In the genomic region with DNA sequence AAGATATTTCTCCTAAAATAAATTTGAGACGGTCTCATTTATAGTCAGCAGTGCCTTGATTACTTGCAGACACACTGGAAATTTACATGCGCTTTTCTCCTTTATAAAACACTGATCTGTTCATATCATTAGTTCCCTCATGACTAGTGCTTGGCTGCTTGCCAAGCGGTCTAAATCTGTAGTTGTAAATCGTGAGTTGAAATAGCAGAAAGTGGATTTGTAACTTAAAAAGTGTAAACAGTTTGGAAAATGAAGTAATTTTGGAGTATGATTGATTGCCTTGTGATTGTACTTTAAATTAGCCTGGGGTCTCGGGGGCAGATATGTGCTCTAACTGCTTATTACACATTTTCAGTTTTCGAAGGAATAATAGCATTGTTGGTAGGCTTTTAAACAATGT, we compare ENCODE assay signal across 8 cellular contexts.
A peak's percentile ranks its signal among the peaks of the same experiment; 100 is the strongest.
DNase-seq lines count a peak whose midpoint lies in the region; ATAC-seq and TF ChIP-seq lines count a peak whose summit lies in the region.

No MANE protein-coding gene starts in this region.

- peaks cover 41 to 42% of the 10 kb centered on the region in 2 experiments for H3K4me1 ChIP-seq in SK-N-SH (ENCODE audit: control insufficient read depth in 1 of 2, insufficient read depth in 2 of 2, low read depth in 1 of 2, low read length in 1 of 2)

- POLR2A ChIA-PET in SK-N-SH (lab: Yijun Ruan, JAX): no interaction called here

- DNase-seq in activated CD4-positive, alpha-beta T cell treated with anti-CD3 and anti-CD28 coated beads for 48 hours: peak; percentile 32
- DNase-seq in activated CD4-positive, alpha-beta T cell treated with anti-CD3 and anti-CD28 coated beads for 1 hour: no peak
- peak; percentile 29 for DNase-seq in SK-N-SH
- peak; percentile 74 for DNase-seq in left cardiac atrium
- DNase-seq in substantia nigra (lab: John Stamatoyannopoulos, UW): peak in 32 of 49 donors; percentile 1 to 61 (median 27)
- no peak for DNase-seq in DMS79 (lab: John Stamatoyannopoulos, UW)

- no peaks in the 10 kb centered on the region for H3K36me3 ChIP-seq in SK-N-SH (replicated peaks in 1 of 2; ENCODE audit: control insufficient read depth in 1 of 2, insufficient read depth in 2 of 2, low read length in 1 of 2)

- H3K4me3 ChIP-seq in SK-N-SH (ENCODE audit: low read depth in 2 of 2, low read length in 1 of 2): peak overlapping the region in 1 of 2 experiments; percentile 11; a peak in 2 of 4 replicates

- H2AFZ ChIP-seq in SK-N-SH (ENCODE audit: low read depth): no peak overlapping the region

- CTCF ChIA-PET in SK-N-SH (lab: Yijun Ruan, JAX): interaction anchor here (0.6 kb wide), 1 partner anchor 64 kb away, joined by 3 read pairs; no protein-coding TSS in a partner anchor

- TF ChIP-seq RAD21 in SK-N-SH (IDR thresholded peaks at IDR 0.05; ENCODE audit: low read length): no peak

- no peaks in the 10 kb centered on the region for H4K20me1 ChIP-seq in SK-N-SH (ENCODE audit: insufficient read depth)

- no peak for TF ChIP-seq CTCF in SK-N-SH (IDR thresholded peaks at IDR 0.05)

- no peaks in the 10 kb centered on the region for H3K9me2 ChIP-seq in SK-N-SH

- H3K79me2 ChIP-seq in SK-N-SH (ENCODE audit: insufficient read depth): peaks cover 66% of the 10 kb centered on the region

- WGBS in SK-N-SH (ENCODE audit: low lambda C conversion rate): 11% methylated on average over 6 of the region's 6 CpGs

- intact Hi-C loops in left cardiac atrium (cut with DNase I): no loop called here

- H3K27me3 ChIP-seq in SK-N-SH (ENCODE audit: insufficient read depth): no peaks in the 10 kb centered on the region

- H3F3A ChIP-seq in SK-N-SH (replicated peaks; ENCODE audit: insufficient read depth): peaks cover 40% of the 10 kb centered on the region

- peak overlapping the region; percentile 37; the same call in 1 of the 2 replicates for H3K9ac ChIP-seq in SK-N-SH

- H3K9me3 ChIP-seq in SK-N-SH: no peaks in the 10 kb centered on the region

- H3K4me2 ChIP-seq in SK-N-SH: peak overlapping the region; percentile 68

- H3K27ac ChIP-seq in SK-N-SH (ENCODE audit: low read depth in 2 of 2, low read length in 1 of 2) (peak overlapping the region; percentile 89 to 90), substantia nigra (ENCODE audit: low read depth, low read length, poor library complexity, severe bottlenecking) (peak overlapping the region; percentile 19)

- ATAC-seq in left cardiac atrium (peak; percentile 66 to 71), HG02759 (IDR thresholded peaks at IDR 0.05; ENCODE audit: unreplicated experiment) (no peak), GM19324 (IDR thresholded peaks at IDR 0.05; ENCODE audit: low FRiP score, unreplicated experiment) (no peak)

- peak in 1 of 2 experiments; percentile 58; a peak in 2 of 4 replicates for TF ChIP-seq EP300 in SK-N-SH (IDR thresholded peaks at IDR 0.05; ENCODE audit: borderline replicate concordance in 1 of 2, low read depth in 1 of 2, low read length in 1 of 2)

TF ChIP-seq in SK-N-SH, 30 proteins besides CTCF, POLR2A, EP300 and RAD21 (continues in another document):
- TF ChIP-seq RFX5 (IDR thresholded peaks at IDR 0.05; ENCODE audit: low read length) (no peak), POLR2AphosphoS5 (IDR thresholded peaks at IDR 0.05; ENCODE audit: low read depth, low read length) (no peak), RXRA (IDR thresholded peaks at IDR 0.05; ENCODE audit: borderline replicate concordance, low read depth) (no peak), CHD2 (IDR thresholded peaks at IDR 0.05; ENCODE audit: low read length, partially characterized antibody) (no peak), JUND (IDR thresholded peaks at IDR 0.05) (peak; percentile 26; the same call in 1 of the 2 replicates), YY1 (IDR thresholded peaks at IDR 0.05; ENCODE audit: low read depth) (no peak), EZH2phosphoT487 (IDR thresholded peaks at IDR 0.05; ENCODE audit: borderline replicate concordance, low read depth) (no peak), SMC3 (IDR thresholded peaks at IDR 0.05; ENCODE audit: low read depth, low read length) (no peak), SIN3A (IDR thresholded peaks at IDR 0.05; ENCODE audit: borderline replicate concordance, low read depth, low read length) (no peak), NRF1 (IDR thresholded peaks at IDR 0.05; ENCODE audit: low read depth, low read length) (no peak), FOXM1 (IDR thresholded peaks at IDR 0.05; ENCODE audit: low read depth) (no peak), FOSL2 (IDR thresholded peaks at IDR 0.05; ENCODE audit: borderline replicate concordance, low read depth) (peak; percentile 21; the same call in 1 of the 2 replicates), MEF2A (IDR thresholded peaks at IDR 0.05; ENCODE audit: borderline replicate concordance, low read depth) (0 out of 2 replicates have a peak, but pooled peaks have one; percentile 20), GABPA (IDR thresholded peaks at IDR 0.05; ENCODE audit: low read depth) (no peak), NFIC (IDR thresholded peaks at IDR 0.05; ENCODE audit: borderline replicate concordance) (peak; percentile 90), TCF12 (IDR thresholded peaks at IDR 0.05) (peak; percentile 55)
- TF ChIP-seq, protein P1, sequence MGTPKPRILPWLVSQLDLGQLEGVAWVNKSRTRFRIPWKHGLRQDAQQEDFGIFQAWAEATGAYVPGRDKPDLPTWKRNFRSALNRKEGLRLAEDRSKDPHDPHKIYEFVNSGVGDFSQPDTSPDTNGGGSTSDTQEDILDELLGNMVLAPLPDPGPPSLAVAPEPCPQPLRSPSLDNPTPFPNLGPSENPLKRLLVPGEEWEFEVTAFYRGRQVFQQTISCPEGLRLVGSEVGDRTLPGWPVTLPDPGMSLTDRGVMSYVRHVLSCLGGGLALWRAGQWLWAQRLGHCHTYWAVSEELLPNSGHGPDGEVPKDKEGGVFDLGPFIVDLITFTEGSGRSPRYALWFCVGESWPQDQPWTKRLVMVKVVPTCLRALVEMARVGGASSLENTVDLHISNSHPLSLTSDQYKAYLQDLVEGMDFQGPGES (IDR thresholded peaks at IDR 0.05; ENCODE audit: low read depth, low read length): no peak
- TF ChIP-seq, protein P2, sequence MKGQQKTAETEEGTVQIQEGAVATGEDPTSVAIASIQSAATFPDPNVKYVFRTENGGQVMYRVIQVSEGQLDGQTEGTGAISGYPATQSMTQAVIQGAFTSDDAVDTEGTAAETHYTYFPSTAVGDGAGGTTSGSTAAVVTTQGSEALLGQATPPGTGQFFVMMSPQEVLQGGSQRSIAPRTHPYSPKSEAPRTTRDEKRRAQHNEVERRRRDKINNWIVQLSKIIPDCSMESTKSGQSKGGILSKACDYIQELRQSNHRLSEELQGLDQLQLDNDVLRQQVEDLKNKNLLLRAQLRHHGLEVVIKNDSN (IDR thresholded peaks at IDR 0.05; ENCODE audit: borderline replicate concordance, low read depth): no peak
- TF ChIP-seq, protein P3, sequence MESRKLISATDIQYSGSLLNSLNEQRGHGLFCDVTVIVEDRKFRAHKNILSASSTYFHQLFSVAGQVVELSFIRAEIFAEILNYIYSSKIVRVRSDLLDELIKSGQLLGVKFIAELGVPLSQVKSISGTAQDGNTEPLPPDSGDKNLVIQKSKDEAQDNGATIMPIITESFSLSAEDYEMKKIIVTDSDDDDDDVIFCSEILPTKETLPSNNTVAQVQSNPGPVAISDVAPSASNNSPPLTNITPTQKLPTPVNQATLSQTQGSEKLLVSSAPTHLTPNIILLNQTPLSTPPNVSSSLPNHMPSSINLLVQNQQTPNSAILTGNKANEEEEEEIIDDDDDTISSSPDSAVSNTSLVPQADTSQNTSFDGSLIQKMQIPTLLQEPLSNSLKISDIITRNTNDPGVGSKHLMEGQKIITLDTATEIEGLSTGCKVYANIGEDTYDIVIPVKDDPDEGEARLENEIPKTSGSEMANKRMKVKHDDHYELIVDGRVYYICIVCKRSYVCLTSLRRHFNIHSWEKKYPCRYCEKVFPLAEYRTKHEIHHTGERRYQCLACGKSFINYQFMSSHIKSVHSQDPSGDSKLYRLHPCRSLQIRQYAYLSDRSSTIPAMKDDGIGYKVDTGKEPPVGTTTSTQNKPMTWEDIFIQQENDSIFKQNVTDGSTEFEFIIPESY (IDR thresholded peaks at IDR 0.05; ENCODE audit: borderline replicate concordance, low read depth): no peak
- TF ChIP-seq, protein P4, sequence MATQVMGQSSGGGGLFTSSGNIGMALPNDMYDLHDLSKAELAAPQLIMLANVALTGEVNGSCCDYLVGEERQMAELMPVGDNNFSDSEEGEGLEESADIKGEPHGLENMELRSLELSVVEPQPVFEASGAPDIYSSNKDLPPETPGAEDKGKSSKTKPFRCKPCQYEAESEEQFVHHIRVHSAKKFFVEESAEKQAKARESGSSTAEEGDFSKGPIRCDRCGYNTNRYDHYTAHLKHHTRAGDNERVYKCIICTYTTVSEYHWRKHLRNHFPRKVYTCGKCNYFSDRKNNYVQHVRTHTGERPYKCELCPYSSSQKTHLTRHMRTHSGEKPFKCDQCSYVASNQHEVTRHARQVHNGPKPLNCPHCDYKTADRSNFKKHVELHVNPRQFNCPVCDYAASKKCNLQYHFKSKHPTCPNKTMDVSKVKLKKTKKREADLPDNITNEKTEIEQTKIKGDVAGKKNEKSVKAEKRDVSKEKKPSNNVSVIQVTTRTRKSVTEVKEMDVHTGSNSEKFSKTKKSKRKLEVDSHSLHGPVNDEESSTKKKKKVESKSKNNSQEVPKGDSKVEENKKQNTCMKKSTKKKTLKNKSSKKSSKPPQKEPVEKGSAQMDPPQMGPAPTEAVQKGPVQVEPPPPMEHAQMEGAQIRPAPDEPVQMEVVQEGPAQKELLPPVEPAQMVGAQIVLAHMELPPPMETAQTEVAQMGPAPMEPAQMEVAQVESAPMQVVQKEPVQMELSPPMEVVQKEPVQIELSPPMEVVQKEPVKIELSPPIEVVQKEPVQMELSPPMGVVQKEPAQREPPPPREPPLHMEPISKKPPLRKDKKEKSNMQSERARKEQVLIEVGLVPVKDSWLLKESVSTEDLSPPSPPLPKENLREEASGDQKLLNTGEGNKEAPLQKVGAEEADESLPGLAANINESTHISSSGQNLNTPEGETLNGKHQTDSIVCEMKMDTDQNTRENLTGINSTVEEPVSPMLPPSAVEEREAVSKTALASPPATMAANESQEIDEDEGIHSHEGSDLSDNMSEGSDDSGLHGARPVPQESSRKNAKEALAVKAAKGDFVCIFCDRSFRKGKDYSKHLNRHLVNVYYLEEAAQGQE (IDR thresholded peaks at IDR 0.05; ENCODE audit: low read depth, low read length): no peak
- TF ChIP-seq, protein P5, sequence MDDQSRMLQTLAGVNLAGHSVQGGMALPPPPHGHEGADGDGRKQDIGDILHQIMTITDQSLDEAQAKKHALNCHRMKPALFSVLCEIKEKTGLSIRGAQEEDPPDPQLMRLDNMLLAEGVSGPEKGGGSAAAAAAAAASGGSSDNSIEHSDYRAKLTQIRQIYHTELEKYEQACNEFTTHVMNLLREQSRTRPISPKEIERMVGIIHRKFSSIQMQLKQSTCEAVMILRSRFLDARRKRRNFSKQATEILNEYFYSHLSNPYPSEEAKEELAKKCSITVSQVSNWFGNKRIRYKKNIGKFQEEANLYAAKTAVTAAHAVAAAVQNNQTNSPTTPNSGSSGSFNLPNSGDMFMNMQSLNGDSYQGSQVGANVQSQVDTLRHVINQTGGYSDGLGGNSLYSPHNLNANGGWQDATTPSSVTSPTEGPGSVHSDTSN (IDR thresholded peaks at IDR 0.05): peak; percentile 57

Comparison
In these comparisons a context has a peak if more than half of its experiments do, and no peak if none do; other contexts are left out.
1. DNase-seq: peak in activated CD4-positive, alpha-beta T cell treated with anti-CD3 and anti-CD28 coated beads for 48 hours (single experiment), SK-N-SH (single experiment), left cardiac atrium (single experiment) and substantia nigra (32 of 49); none in activated CD4-positive, alpha-beta T cell treated with anti-CD3 and anti-CD28 coated beads for 1 hour (single experiment) and DMS79 (single experiment).
2. ATAC-seq: peak in left cardiac atrium (2 of 2); none in HG02759 (single experiment) and GM19324 (single experiment).